Comparison of ENCODE assay signal across 12 cellular contexts in the genomic region with DNA sequence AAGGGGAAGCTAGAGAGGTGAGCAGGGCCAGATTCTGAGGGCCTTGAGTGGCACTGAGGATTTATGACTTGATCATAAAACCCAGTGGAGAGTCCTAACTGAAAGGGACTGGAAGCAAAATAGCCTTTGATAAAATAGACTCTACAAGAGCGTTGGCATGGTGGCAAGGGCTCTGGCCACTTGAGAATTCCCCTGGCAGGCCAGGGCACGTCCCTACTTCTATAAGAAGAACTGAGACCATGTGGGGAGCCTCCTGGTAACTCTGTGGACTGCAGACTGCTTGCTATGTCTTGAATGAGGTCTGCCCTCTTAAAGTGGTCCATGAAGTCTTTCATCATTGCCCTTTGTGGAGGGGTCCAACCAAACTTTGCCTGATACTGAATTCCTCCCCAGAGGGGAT.
"Had no signal": no experiment of that assay in that cellular context is flagged by ENCODE, and none has a peak within 500 bp of the region (broad histone marks: within the 10 kb centered on the region; RNA-seq: fewer than 3 reads in every experiment).

No MANE protein-coding gene starts in this region.

- ATAC-seq: activated naive CD8-positive, alpha-beta T cell treated with anti-CD3 and anti-CD28 coated beads, Interleukin-2, amount 50 U/mL, for 24 hours; esophagus mucosa; left lung; natural killer cell had no signal

- DNase-seq: activated CD4-positive, alpha-beta T cell treated with anti-CD3 and anti-CD28 coated beads, Interleukin-2, amount 50 U/mL, for 4 hours; activated CD4-positive, CD25-positive, alpha-beta regulatory T cell treated with anti-CD3 and anti-CD28 coated beads, Interleukin-2, amount 50 U/mL, for 72 hours; activated naive CD4-positive, alpha-beta T cell treated with anti-CD3 and anti-CD28 coated beads for 36 hours; activated naive CD8-positive, alpha-beta T cell treated with anti-CD3 and anti-CD28 coated beads, Interleukin-2, amount 50 U/mL, for 24 hours; activated T-cell treated with anti-CD3 and anti-CD28 coated beads, Interleukin-2, amount 50 U/mL, for 1 hour; left lung; mesenchymal stem cell; natural killer cell; stimulated activated CD4-positive, alpha-beta T cell treated with anti-CD3 and anti-CD28 coated beads, Interleukin-4, amount 100 ng/mL, for 24 hours; stimulated activated naive CD4-positive, alpha-beta T cell; tibial artery had no signal
